Comparison of ENCODE assay signal across 3 cellular contexts in genomic region chr1:154908129-154908528, GRCh38. TPM values are rescaled to one million over a fixed set of nuclear protein-coding genes. Genes with fewer than 3 reads are reported as not detected.
"Had no signal": no experiment of that assay in that cellular context is flagged by ENCODE, and none has a peak within 500 bp of the region (broad histone marks: within the 10 kb centered on the region; RNA-seq: fewer than 3 reads in every experiment).

No MANE protein-coding gene starts in this region.

RNA-seq across cellular contexts. Expression of gene KCNN3, which starts 38.0 kb away (rescaled TPM):
- total RNA-seq: GM23248, HFFc6, IMR-90 had no signal
- polyA plus RNA-seq: GM23248 had no signal
